In genomic region chr14:67695394-67695949, GRCh38 we compare ENCODE assay signal across 8 cellular contexts. TPM values are rescaled to one million over a fixed set of nuclear protein-coding genes. Genes with fewer than 3 reads are reported as not detected.
A peak's percentile ranks its signal among the peaks of the same experiment; 100 is the strongest.
DNase-seq lines count a peak whose midpoint lies in the region; ATAC-seq, FAIRE-seq and TF ChIP-seq lines count a peak whose summit lies in the region.

RDH11 (minus strand) TSS chr14:67695764; CDS start chr14:67695703, 61 bp downstream.

- no peak for FAIRE-seq in small intestine (lab: Jason Lieb, UNC)

- TF ChIP-seq CTCF in A673 (conservative IDR thresholded peaks at IDR 0.05; ENCODE audit: low read depth, low read length) (no peak), WERI-Rb-1 (IDR thresholded peaks at IDR 0.05; ENCODE audit: low read depth, low read length) (no peak), mammary epithelial cell (conservative IDR thresholded peaks at IDR 0.05 in 1 of 2, IDR thresholded peaks at IDR 0.05 in 1 of 2; ENCODE audit: extremely low read depth in 1 of 2, insufficient read depth in 1 of 2, low read depth in 1 of 2, low read length in 2 of 2) (no peak)

- peak within 1 kb of the TSS; percentile 98 for H3K9ac ChIP-seq in mammary epithelial cell (ENCODE audit: insufficient read depth, low read length)

- in situ Hi-C loops in mammary epithelial cell (cut with MboI; ENCODE audit: low sequenced_read_pairs in 2 of 2) = loop anchor here in 1 of 2 donors (25.0 kb wide), 1 partner anchor 283 kb away; the partner anchor contains the start of gene PLEK2

- H3K27me3 ChIP-seq in A673 (replicated peaks; ENCODE audit: insufficient read depth, low read depth, low read length, poor library complexity) = no peaks in the 10 kb centered on the region
- no peaks in the 10 kb centered on the region for H3K27me3 ChIP-seq in WERI-Rb-1 (ENCODE audit: insufficient read depth, low read depth, severe bottlenecking)
- H3K27me3 ChIP-seq in mammary epithelial cell (ENCODE audit: insufficient read depth, low read length) = no peaks in the 10 kb centered on the region
- no peaks in the 10 kb centered on the region for H3K27me3 ChIP-seq in small intestine (ENCODE audit: control insufficient read depth in 2 of 2, insufficient read depth in 2 of 2, low read length in 2 of 2)

- H3K4me1 ChIP-seq in A673 (ENCODE audit: insufficient read depth, low read length, poor library complexity, severe bottlenecking) (peaks cover 20% of the 10 kb centered on the region), mammary epithelial cell (ENCODE audit: insufficient read depth, low read length) (peaks cover 22% of the 10 kb centered on the region), small intestine (ENCODE audit: control insufficient read depth in 2 of 2, insufficient read depth in 1 of 2, low read depth in 1 of 2, low read length in 1 of 2) (no peaks in the 10 kb centered on the region)

- peaks cover 49% of the 10 kb centered on the region for H3K79me2 ChIP-seq in mammary epithelial cell (ENCODE audit: insufficient read depth, low read length)

- peak within 1 kb of the TSS; percentile 55 for H3K4me2 ChIP-seq in mammary epithelial cell (ENCODE audit: insufficient read depth, low read depth, low read length)

- dilution Hi-C loops in mammary epithelial cell (cut with HindIII; ENCODE audit: low sequenced_read_pairs) = no loop called here

- DNase-seq in A673 (ENCODE audit: low spot score) = peak; percentile 97
- peak; percentile 94 for DNase-seq in NCI-H2196 (lab: John Stamatoyannopoulos, UW; ENCODE audit: unreplicated experiment)
- peak; percentile 89 for DNase-seq in WERI-Rb-1
- DNase-seq in mammary epithelial cell = peak; percentile 88
- DNase-seq in iPS-NIHi11 (ENCODE audit: low spot score) = peak; percentile 88
- DNase-seq in small intestine = peak; percentile 95

- H2AFZ ChIP-seq in mammary epithelial cell (ENCODE audit: low read depth, low read length) = peak within 1 kb of the TSS; percentile 72

- H3K27ac ChIP-seq in A673 (ENCODE audit: low read depth, low read length, poor library complexity, severe bottlenecking) = peak within 1 kb of the TSS; percentile 81
- H3K27ac ChIP-seq in WERI-Rb-1 = peak within 1 kb of the TSS; percentile 80
- peak within 1 kb of the TSS; percentile 97 for H3K27ac ChIP-seq in mammary epithelial cell (ENCODE audit: insufficient read depth, low read depth, low read length)
- peak within 1 kb of the TSS; percentile 80 to 85 for H3K27ac ChIP-seq in small intestine (ENCODE audit: low read depth in 1 of 2, low read length in 1 of 2)

- no peaks in the 10 kb centered on the region for H4K20me1 ChIP-seq in mammary epithelial cell (ENCODE audit: insufficient read depth, low read length)

- CTCF ChIA-PET in A673 (lab: Charles Lee) = interaction anchor here (0.7 to 1.9 kb wide), 5 partner anchors 9 to 336 kb away, joined by 3 to 13 read pairs (median 4); partner anchors contain the start of genes ARG2, ATP6V1D and PIGH
- CTCF ChIA-PET in mammary epithelial cell (lab: Charles Lee; ENCODE audit: low non-redundant PET) = interaction anchor here (0.6 kb wide), 2 partner anchors 61 to 83 kb away, joined by 3 to 7 read pairs; no protein-coding TSS in a partner anchor

- H3K9me3 ChIP-seq in A673 (ENCODE audit: low read depth, low read length, poor library complexity, severe bottlenecking) (no peaks in the 10 kb centered on the region), WERI-Rb-1 (ENCODE audit: severe bottlenecking) (no peaks in the 10 kb centered on the region), mammary epithelial cell (replicated peaks; ENCODE audit: insufficient read depth, low read length) (no peaks in the 10 kb centered on the region), small intestine (ENCODE audit: control insufficient read depth, low read depth) (no peaks in the 10 kb centered on the region)

- peak; percentile 88 for ATAC-seq in GM18867 (IDR thresholded peaks at IDR 0.05; ENCODE audit: unreplicated experiment)
- ATAC-seq in HG03103 (IDR thresholded peaks at IDR 0.05; ENCODE audit: low read depth, unreplicated experiment) = peak; percentile 83

- H3K36me3 ChIP-seq in A673 (ENCODE audit: insufficient read depth, low read length, poor library complexity, severe bottlenecking) (peaks cover 27% of the 10 kb centered on the region), WERI-Rb-1 (peaks cover 36% of the 10 kb centered on the region), mammary epithelial cell (ENCODE audit: insufficient read depth, low read length) (peaks cover 18% of the 10 kb centered on the region), small intestine (ENCODE audit: control insufficient read depth in 2 of 2, insufficient read depth in 2 of 2, low read length in 2 of 2) (peaks cover 4% of the 10 kb centered on the region in 2 donors)

- BruUV-seq in A673 (replicated peaks; lab: Mats Ljungman, UMichigan) (no TSS peak), mammary epithelial cell (replicated peaks; lab: Mats Ljungman, UMichigan) (TSS peak; percentile 67)

- POLR2A ChIA-PET in A673 (lab: Charles Lee; ENCODE audit: low non-redundant PET) = interaction anchor here (0.5 to 1.0 kb wide), 3 partner anchors 9 to 51 kb away, joined by 3 to 4 read pairs (median 4); no protein-coding TSS in a partner anchor

- 0% methylated on average over 18 of the region's 25 CpGs for WGBS in mammary epithelial cell (ENCODE audit: low coverage, missing lambda C conversion rate)
- 0 to 1% (median 1%) methylated on average over 25 of the region's 25 CpGs for WGBS in small intestine, 3 donors

- intact Hi-C loops in A673 (cut with micrococcal nuclease; ENCODE audit: unreplicated experiment) (no loop called here), mammary epithelial cell (cut with micrococcal nuclease) (loop anchor here (2.0 kb wide), 2 partner anchors 21 to 77 kb away; partner anchors contain the start of genes ARG2 and VTI1B)

- H3K4me3 ChIP-seq in A673 (ENCODE audit: low read depth, low read length, poor library complexity, severe bottlenecking) = peak within 1 kb of the TSS; percentile 77
- H3K4me3 ChIP-seq in WERI-Rb-1 (ENCODE audit: low read depth, low read length) = peak within 1 kb of the TSS; percentile 81
- H3K4me3 ChIP-seq in mammary epithelial cell (replicated peaks in 1 of 3; ENCODE audit: insufficient read depth in 1 of 3, low read depth in 2 of 3, low read length in 3 of 3) = peak within 1 kb of the TSS; percentile 69 to 93 (median 77)
- peak within 1 kb of the TSS; percentile 67 to 86 for H3K4me3 ChIP-seq in small intestine (ENCODE audit: low read depth in 1 of 2, low read length in 2 of 2)

RNA-seq across cellular contexts. Expression of gene RDH11, which starts in this region (rescaled TPM):
- total RNA-seq in A673 (2021) (95.3 and 107 TPM in 2 replicates), mammary epithelial cell (100 to 1,000 TPM in 1 of 2 donors, 10 to 100 TPM in 1; 99.1 to 145 TPM)
- polyA plus RNA-seq in mammary epithelial cell (151 TPM), small intestine (10 to 100 TPM in 1 of 3 donors, 1 to 10 TPM in 2; 5.9 to 63.8 (median 9.4) TPM)
- 75.2 TPM for polyA minus RNA-seq in mammary epithelial cell

Comparison
In these comparisons a context has a peak if more than half of its experiments do, and no peak if none do; other contexts are left out.
1. Peak in every context shown above with its lines: DNase-seq, ATAC-seq, H3K4me3 ChIP-seq and H3K27ac ChIP-seq.